In the genomic region with DNA sequence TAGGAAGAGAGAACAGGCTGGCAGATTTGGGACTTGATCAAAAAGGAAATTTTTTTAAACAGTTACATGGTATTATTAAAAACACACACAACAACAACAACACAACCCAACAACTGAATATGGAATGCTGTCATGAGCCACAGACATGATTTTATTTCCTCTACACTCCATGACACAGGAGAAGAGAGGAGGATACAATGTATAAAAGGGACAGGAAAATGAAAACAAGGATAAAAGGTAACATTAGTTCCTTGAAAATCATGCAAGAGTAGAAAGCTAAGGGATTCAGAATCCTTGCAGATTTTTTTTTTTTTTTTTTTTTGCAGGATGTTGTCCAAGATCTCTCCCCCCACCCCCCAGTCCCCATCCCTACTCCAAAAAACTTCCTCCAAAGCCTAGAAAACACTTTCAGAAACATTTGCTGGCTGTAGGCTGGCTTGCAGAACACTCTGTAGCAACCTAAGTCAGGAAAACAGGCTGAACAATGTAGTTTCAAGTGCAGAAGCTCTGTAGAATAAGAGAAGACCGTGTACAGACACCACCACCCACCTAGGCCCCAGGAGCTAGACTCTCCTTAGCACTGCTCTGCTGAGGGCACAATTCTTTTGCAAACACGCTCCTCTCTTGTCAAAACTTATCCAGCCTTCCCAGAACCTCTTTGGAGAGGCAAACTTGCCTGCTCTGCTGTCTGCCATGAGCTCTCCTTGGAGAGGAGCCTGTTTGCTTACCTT, we compare ENCODE assay signal across 8 cellular contexts. TPM values are rescaled to one million over a fixed set of nuclear protein-coding genes. Genes with fewer than 3 reads are reported as not detected.
DNase-seq lines count a peak whose midpoint lies in the region; ATAC-seq and TF ChIP-seq lines count a peak whose summit lies in the region.

No MANE protein-coding gene starts in this region.

- peaks cover 2 to 10% of the 10 kb centered on the region in 2 experiments for H3K36me3 ChIP-seq in SK-N-SH (replicated peaks in 1 of 2; ENCODE audit: control insufficient read depth in 1 of 2, insufficient read depth in 2 of 2, low read length in 1 of 2)

- H2AFZ ChIP-seq in SK-N-SH (ENCODE audit: low read depth): no peak overlapping the region

- no peak for TF ChIP-seq EP300 in SK-N-SH (IDR thresholded peaks at IDR 0.05; ENCODE audit: borderline replicate concordance in 1 of 2, low read depth in 1 of 2, low read length in 1 of 2)

- 0% methylated on average over 2 of the region's 2 CpGs for WGBS in SK-N-SH (ENCODE audit: low lambda C conversion rate)

- H3K27ac ChIP-seq in SK-N-SH (ENCODE audit: low read depth in 2 of 2, low read length in 1 of 2) (peak overlapping the region; percentile 97 to 100), RWPE1 (peak overlapping the region; percentile 100)

- H3K9me3 ChIP-seq in SK-N-SH: no peaks in the 10 kb centered on the region

- H3K27ac Mint-ChIP-seq in naive thymus-derived CD8-positive, alpha-beta T cell: peak overlapping the region in 8 of 10 donors; percentile 95 to 100 (median 98)

- H3K79me2 ChIP-seq in SK-N-SH (ENCODE audit: insufficient read depth): peaks cover 61% of the 10 kb centered on the region

- no peaks in the 10 kb centered on the region for H3K9me3 Mint-ChIP-seq in naive thymus-derived CD8-positive, alpha-beta T cell

- no peaks in the 10 kb centered on the region for H3K27me3 ChIP-seq in SK-N-SH (ENCODE audit: insufficient read depth)

- H3K36me3 Mint-ChIP-seq in naive thymus-derived CD8-positive, alpha-beta T cell: peaks cover 0 to 10% (median 1%) of the 10 kb centered on the region in 3 donors

- H3K9me2 ChIP-seq in SK-N-SH: no peaks in the 10 kb centered on the region

- no peak for TF ChIP-seq RAD21 in SK-N-SH (IDR thresholded peaks at IDR 0.05; ENCODE audit: low read length)

- CTCF ChIA-PET in SK-N-SH (lab: Yijun Ruan, JAX): interaction anchor here (1.1 to 13.1 kb wide), 5 partner anchors 8 to 83 kb away, joined by 3 to 99 read pairs (median 3); no protein-coding TSS in a partner anchor
- CTCF ChIA-PET in RWPE1 (lab: Yijun Ruan, JAX): interaction anchor here (0.7 to 4.1 kb wide), 3 partner anchors 24 to 305 kb away, joined by 3 to 39 read pairs (median 5); no protein-coding TSS in a partner anchor

- H3K4me3 Mint-ChIP-seq in naive thymus-derived CD8-positive, alpha-beta T cell: peak overlapping the region in 6 of 10 donors; percentile 85 to 97 (median 91)

- DNase-seq in SK-N-SH (no peak), RWPE1 (ENCODE audit: low spot score) (no peak), dermis blood vessel endothelial cell (peak; percentile 43), iPS-NIHi11 (ENCODE audit: low spot score) (no peak)
- DNase-seq in naive thymus-derived CD8-positive, alpha-beta T cell: peak in 1 of 10 donors; percentile 31

- H4K20me1 ChIP-seq in SK-N-SH (ENCODE audit: insufficient read depth): no peaks in the 10 kb centered on the region

- H3K4me1 Mint-ChIP-seq in naive thymus-derived CD8-positive, alpha-beta T cell: peaks cover 0 to 48% (median 45%) of the 10 kb centered on the region in 4 donors

- H3K4me3 ChIP-seq in SK-N-SH (ENCODE audit: low read depth in 2 of 2, low read length in 1 of 2): peak overlapping the region; percentile 42 to 52

- H3K27me3 Mint-ChIP-seq in naive thymus-derived CD8-positive, alpha-beta T cell: no peaks in the 10 kb centered on the region

- H3K9ac ChIP-seq in SK-N-SH: peak overlapping the region; percentile 89

- H3K4me2 ChIP-seq in SK-N-SH: peak overlapping the region; percentile 79

- POLR2A ChIA-PET in SK-N-SH (lab: Yijun Ruan, JAX): interaction anchor here (1.1 to 1.4 kb wide), 3 partner anchors 12 to 82 kb away, joined by 3 to 4 read pairs (median 4); no protein-coding TSS in a partner anchor
- POLR2A ChIA-PET in RWPE1 (lab: Yijun Ruan, JAX; ENCODE audit: low non-redundant PET): interaction anchor here (0.6 to 6.7 kb wide), 2 partner anchors 38 to 148 kb away, joined by 3 to 54 read pairs; no protein-coding TSS in a partner anchor
- POLR2A ChIA-PET in naive thymus-derived CD8-positive, alpha-beta T cell (lab: Charles Lee): interaction anchor here (0.8 to 5.3 kb wide), 9 partner anchors 9 to 147 kb away, joined by 3 to 44 read pairs (median 5); partner anchors contain the start of gene NCOA3

- peaks cover 77 to 89% of the 10 kb centered on the region in 2 experiments for H3K4me1 ChIP-seq in SK-N-SH (ENCODE audit: control insufficient read depth in 1 of 2, insufficient read depth in 2 of 2, low read depth in 1 of 2, low read length in 1 of 2)

- peaks cover 50% of the 10 kb centered on the region for H3F3A ChIP-seq in SK-N-SH (replicated peaks; ENCODE audit: insufficient read depth)

- TF ChIP-seq CTCF in SK-N-SH (IDR thresholded peaks at IDR 0.05) (no peak), RWPE1 (conservative IDR thresholded peaks at IDR 0.05; ENCODE audit: low read depth) (no peak)

- ATAC-seq in SK-N-SH treated with all-trans-retinoic acid at 6 μM for 48 hours (no peak), HG03196 (IDR thresholded peaks at IDR 0.05; ENCODE audit: unreplicated experiment) (no peak), GM21360 (IDR thresholded peaks at IDR 0.05; ENCODE audit: unreplicated experiment) (no peak)
- ATAC-seq in naive thymus-derived CD8-positive, alpha-beta T cell: no peak

TF ChIP-seq in SK-N-SH, 30 proteins besides CTCF, POLR2A, EP300 and RAD21 (continues in another document):
- TF ChIP-seq JUND (IDR thresholded peaks at IDR 0.05) (no peak), ZBTB33 (IDR thresholded peaks at IDR 0.05; ENCODE audit: borderline replicate concordance, low read depth) (no peak), SIN3A (IDR thresholded peaks at IDR 0.05; ENCODE audit: borderline replicate concordance, low read depth, low read length) (no peak), GATA2 (CRISPR knock-in tag; IDR thresholded peaks at IDR 0.05) (no peak), TEAD4 (IDR thresholded peaks at IDR 0.05; ENCODE audit: borderline replicate concordance, insufficient read depth) (no peak), RXRA (IDR thresholded peaks at IDR 0.05; ENCODE audit: borderline replicate concordance, low read depth) (no peak)
- TF ChIP-seq, protein P1, sequence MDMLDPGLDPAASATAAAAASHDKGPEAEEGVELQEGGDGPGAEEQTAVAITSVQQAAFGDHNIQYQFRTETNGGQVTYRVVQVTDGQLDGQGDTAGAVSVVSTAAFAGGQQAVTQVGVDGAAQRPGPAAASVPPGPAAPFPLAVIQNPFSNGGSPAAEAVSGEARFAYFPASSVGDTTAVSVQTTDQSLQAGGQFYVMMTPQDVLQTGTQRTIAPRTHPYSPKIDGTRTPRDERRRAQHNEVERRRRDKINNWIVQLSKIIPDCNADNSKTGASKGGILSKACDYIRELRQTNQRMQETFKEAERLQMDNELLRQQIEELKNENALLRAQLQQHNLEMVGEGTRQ (IDR thresholded peaks at IDR 0.05; ENCODE audit: borderline replicate concordance, low read depth, low read length): no peak

TF ChIP-seq in SK-N-SH treated with all-trans-retinoic acid at 6 μM for 48 hours, 23 proteins besides CTCF, POLR2A, EP300 and RAD21:
- TF ChIP-seq TOX (CRISPR knock-in tag; IDR thresholded peaks at IDR 0.05; ENCODE audit: borderline replicate concordance) (no peak), ISL1 (CRISPR knock-in tag; IDR thresholded peaks at IDR 0.05) (no peak), SNAI2 (CRISPR knock-in tag; IDR thresholded peaks at IDR 0.05) (no peak), RARB (CRISPR knock-in tag; IDR thresholded peaks at IDR 0.05) (no peak), TCF4 (CRISPR knock-in tag; IDR thresholded peaks at IDR 0.05; ENCODE audit: borderline replicate concordance) (no peak), CSRNP3 (CRISPR knock-in tag; IDR thresholded peaks at IDR 0.05) (no peak)
- TF ChIP-seq, protein P2, sequence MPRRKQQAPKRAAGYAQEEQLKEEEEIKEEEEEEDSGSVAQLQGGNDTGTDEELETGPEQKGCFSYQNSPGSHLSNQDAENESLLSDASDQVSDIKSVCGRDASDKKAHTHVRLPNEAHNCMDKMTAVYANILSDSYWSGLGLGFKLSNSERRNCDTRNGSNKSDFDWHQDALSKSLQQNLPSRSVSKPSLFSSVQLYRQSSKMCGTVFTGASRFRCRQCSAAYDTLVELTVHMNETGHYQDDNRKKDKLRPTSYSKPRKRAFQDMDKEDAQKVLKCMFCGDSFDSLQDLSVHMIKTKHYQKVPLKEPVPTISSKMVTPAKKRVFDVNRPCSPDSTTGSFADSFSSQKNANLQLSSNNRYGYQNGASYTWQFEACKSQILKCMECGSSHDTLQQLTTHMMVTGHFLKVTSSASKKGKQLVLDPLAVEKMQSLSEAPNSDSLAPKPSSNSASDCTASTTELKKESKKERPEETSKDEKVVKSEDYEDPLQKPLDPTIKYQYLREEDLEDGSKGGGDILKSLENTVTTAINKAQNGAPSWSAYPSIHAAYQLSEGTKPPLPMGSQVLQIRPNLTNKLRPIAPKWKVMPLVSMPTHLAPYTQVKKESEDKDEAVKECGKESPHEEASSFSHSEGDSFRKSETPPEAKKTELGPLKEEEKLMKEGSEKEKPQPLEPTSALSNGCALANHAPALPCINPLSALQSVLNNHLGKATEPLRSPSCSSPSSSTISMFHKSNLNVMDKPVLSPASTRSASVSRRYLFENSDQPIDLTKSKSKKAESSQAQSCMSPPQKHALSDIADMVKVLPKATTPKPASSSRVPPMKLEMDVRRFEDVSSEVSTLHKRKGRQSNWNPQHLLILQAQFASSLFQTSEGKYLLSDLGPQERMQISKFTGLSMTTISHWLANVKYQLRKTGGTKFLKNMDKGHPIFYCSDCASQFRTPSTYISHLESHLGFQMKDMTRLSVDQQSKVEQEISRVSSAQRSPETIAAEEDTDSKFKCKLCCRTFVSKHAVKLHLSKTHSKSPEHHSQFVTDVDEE (CRISPR knock-in tag; IDR thresholded peaks at IDR 0.05): no peak

RNA-seq across cellular contexts. Expression of gene ZMYND8, which starts 0.8 kb away (rescaled TPM):
- 20.6 and 25.3 TPM in 2 replicates for polyA plus RNA-seq in SK-N-SH (2012; rRNA removed)
- polyA plus RNA-seq in SK-N-SH (2012; cell fraction: cytosol; rRNA removed): 19.5 and 20.5 TPM in 2 replicates
- 54.6 and 62.7 TPM in 2 replicates for polyA plus RNA-seq in SK-N-SH (2012; cell fraction: nucleus; rRNA removed)
- 35.9 and 59.4 TPM in 2 replicates for total RNA-seq in dermis blood vessel endothelial cell
- total RNA-seq in naive thymus-derived CD8-positive, alpha-beta T cell: 10 to 100 TPM; 61.8 to 67.8 TPM
- polyA plus RNA-seq in naive thymus-derived CD8-positive, alpha-beta T cell: 10 to 100 TPM in 2 of 3 donors, 1 to 10 TPM in 1; 8.9 to 20.4 (median 13.5) TPM
